8 cellular contexts compared by ENCODE assay signal in genomic region chr10:61903184-61903990, GRCh38. TPM values are rescaled to one million over a fixed set of nuclear protein-coding genes. Genes with fewer than 3 reads are reported as not detected.
DNase-seq lines count a peak whose midpoint lies in the region; ATAC-seq, FAIRE-seq and TF ChIP-seq lines count a peak whose summit lies in the region.

No MANE protein-coding gene starts in this region.

- H3K9me3 Mint-ChIP-seq in central memory CD8-positive, alpha-beta T cell, result no peaks in the 10 kb centered on the region

- H3K4me1 ChIP-seq in kidney (ENCODE audit: control insufficient read depth in 1 of 2, insufficient read depth in 1 of 2, low read depth in 1 of 2, low read length in 2 of 2), result peaks cover 4 to 13% of the 10 kb centered on the region in 2 donors

- peak overlapping the region; percentile 98 to 99 for H3K27ac ChIP-seq in kidney (ENCODE audit: low read depth in 2 of 2, low read length in 2 of 2)

- peak; percentile 38 for ATAC-seq in central memory CD8-positive, alpha-beta T cell (replicated peaks; ENCODE audit: extremely low read depth, poor library complexity, severe bottlenecking)

- intact Hi-C loops in kidney (cut with DNase I), result no loop called here

- CTCF ChIA-PET in HEK293T (lab: Yijun Ruan, JAX), result interaction anchor here (0.7 to 3.2 kb wide), 4 partner anchors 22 to 152 kb away, joined by 3 to 18 read pairs (median 4); no protein-coding TSS in a partner anchor

- H3K27me3 Mint-ChIP-seq in central memory CD8-positive, alpha-beta T cell, result no peaks in the 10 kb centered on the region

- H3K9ac ChIP-seq in kidney (ENCODE audit: low read length in 2 of 2), result peak overlapping the region; percentile 99 to 100

- POLR2A ChIA-PET in HEK293T (lab: Yijun Ruan, JAX), result interaction anchor here (1.0 to 1.4 kb wide), 3 partner anchors 27 to 135 kb away, joined by 3 read pairs; no protein-coding TSS in a partner anchor

- H3K27ac Mint-ChIP-seq in central memory CD8-positive, alpha-beta T cell (ENCODE audit: low read depth), result peak overlapping the region; percentile 95

- TF ChIP-seq CTCF in GM12875 (IDR thresholded peaks at IDR 0.05; ENCODE audit: borderline replicate concordance, insufficient read depth, low read depth, low read length) (0 out of 2 replicates have a peak, but pooled peaks have one; percentile 13), kidney (IDR thresholded peaks at IDR 0.05; ENCODE audit: borderline replicate concordance, extremely low read depth, insufficient read depth) (no peak)

- DNase-seq in HEK293T (ENCODE audit: extremely low spot score) (peak; percentile 49), MV-4-11 (lab: John Stamatoyannopoulos, UW) (peak; percentile 10), kidney (peak; percentile 90), cerebellar nuclear complex (lab: John Stamatoyannopoulos, UW) (no peak)
- DNase-seq in activated CD4-positive, CD25-positive, alpha-beta regulatory T cell treated with anti-CD3 and anti-CD28 coated beads, Interleukin-2, amount 50 U/mL, for 16 hours (ENCODE audit: low read depth, low spot score), result peak; percentile 48
- DNase-seq in central memory CD8-positive, alpha-beta T cell (ENCODE audit: low spot score in 2 of 2), result peak; percentile 51
- DNase-seq in stimulated activated CD4-positive, alpha-beta T cell treated with anti-CD3 and anti-CD28 coated beads, Interleukin-15, amount 100 ng/mL, for 24 hours, result peak; percentile 77

- H3K9me3 ChIP-seq in kidney (ENCODE audit: control insufficient read depth in 1 of 2, low read length in 2 of 2), result no peaks in the 10 kb centered on the region

- peak overlapping the region; percentile 87 for H3K4me3 Mint-ChIP-seq in central memory CD8-positive, alpha-beta T cell

- peaks cover 44% of the 10 kb centered on the region for H3K4me1 Mint-ChIP-seq in central memory CD8-positive, alpha-beta T cell

- peaks cover 30% of the 10 kb centered on the region for H3K36me3 Mint-ChIP-seq in central memory CD8-positive, alpha-beta T cell (ENCODE audit: insufficient read depth)

- FAIRE-seq in kidney (lab: Jason Lieb, UNC), result no peak

- H3K36me3 ChIP-seq in kidney (ENCODE audit: control insufficient read depth in 1 of 2, insufficient read depth in 2 of 2, low read length in 2 of 2), result no peaks in the 10 kb centered on the region

- H3K4me3 ChIP-seq in GM12875 (ENCODE audit: low read depth, low read length) (peak overlapping the region; percentile 59), kidney (ENCODE audit: low read length in 2 of 2) (peak overlapping the region; percentile 91 to 95)

TF ChIP-seq in HEK293T, 16 proteins besides CTCF, POLR2A, EP300 and RAD21:
- TF ChIP-seq L3MBTL2 (conservative IDR thresholded peaks at IDR 0.05) (peak; percentile 54; the same call in 1 of the 2 replicates), ZNF384 (IDR thresholded peaks at IDR 0.05) (no peak)

RNA-seq across cellular contexts. Expression of gene ARID5B, which starts 1.9 kb away (rescaled TPM):
- total RNA-seq in kidney, result 77.9 TPM
- polyA plus RNA-seq in kidney (ENCODE audit: insufficient read depth, low read depth, low replicate concordance), result 8.6 TPM

Comparison
In these comparisons a context has a peak if more than half of its experiments do, and no peak if none do; other contexts are left out.
1. DNase-seq: peak in HEK293T (single experiment), MV-4-11 (single experiment), activated CD4-positive, CD25-positive, alpha-beta regulatory T cell treated with anti-CD3 and anti-CD28 coated beads, Interleukin-2, amount 50 U/mL, for 16 hours (single experiment), central memory CD8-positive, alpha-beta T cell (2 of 2), kidney (single experiment) and stimulated activated CD4-positive, alpha-beta T cell treated with anti-CD3 and anti-CD28 coated beads, Interleukin-15, amount 100 ng/mL, for 24 hours (single experiment); none in cerebellar nuclear complex (0 of 2).